21 cellular contexts compared by ENCODE assay signal in the genomic region with DNA sequence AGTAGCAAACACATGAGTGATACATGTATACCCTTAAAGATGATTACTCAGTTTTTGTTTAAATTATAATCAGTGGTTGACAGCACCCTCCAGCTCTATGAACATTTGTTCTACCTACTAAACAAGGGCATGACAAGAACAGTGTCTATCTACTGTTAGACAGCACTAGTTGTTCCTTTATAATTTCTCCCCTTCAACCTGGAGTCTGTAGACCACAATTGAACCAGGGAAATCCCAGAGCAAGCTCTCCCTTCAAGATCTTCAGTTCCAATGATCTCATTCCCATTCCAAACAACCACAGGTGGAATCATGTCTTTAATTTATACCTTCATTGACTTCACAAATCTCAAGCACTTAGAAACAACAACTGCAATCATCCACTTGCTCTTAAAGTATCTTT.
"Had no signal": no experiment of that assay in that cellular context is flagged by ENCODE, and none has a peak within 500 bp of the region (broad histone marks: within the 10 kb centered on the region; RNA-seq: fewer than 3 reads in every experiment).

No MANE protein-coding gene starts in this region.

- H3K27ac Mint-ChIP-seq: activated naive CD4-positive, alpha-beta T cell treated with anti-CD3 and anti-CD28 coated beads for 36 hours; activated naive CD8-positive, alpha-beta T cell treated with anti-CD3 and anti-CD28 coated beads, Interleukin-2, amount 50 U/mL, for 24 hours; activated T-helper 17 cell treated with anti-CD3 and anti-CD28 coated beads, Interleukin-2, amount 50 U/mL, for 72 hours; T-helper 17 cell had no signal

- H3K4me1 Mint-ChIP-seq: activated naive CD8-positive, alpha-beta T cell treated with anti-CD3 and anti-CD28 coated beads, Interleukin-2, amount 50 U/mL, for 24 hours; activated T-helper 17 cell treated with anti-CD3 and anti-CD28 coated beads, Interleukin-2, amount 50 U/mL, for 72 hours; central memory CD8-positive, alpha-beta T cell; neural crest cell; T-helper 17 cell had no signal

- H3K4me3 ChIP-seq: body of pancreas, coronary artery, lower lobe of right lung, ovary, sigmoid colon, tibial artery had no signal

- H3K9me3 Mint-ChIP-seq: activated naive CD4-positive, alpha-beta T cell treated with anti-CD3 and anti-CD28 coated beads for 36 hours; activated naive CD8-positive, alpha-beta T cell treated with anti-CD3 and anti-CD28 coated beads, Interleukin-2, amount 50 U/mL, for 24 hours; activated T-helper 17 cell treated with anti-CD3 and anti-CD28 coated beads, Interleukin-2, amount 50 U/mL, for 72 hours; central memory CD8-positive, alpha-beta T cell had no signal

- H3K4me3 Mint-ChIP-seq: activated naive CD4-positive, alpha-beta T cell treated with anti-CD3 and anti-CD28 coated beads for 36 hours; activated naive CD8-positive, alpha-beta T cell treated with anti-CD3 and anti-CD28 coated beads, Interleukin-2, amount 50 U/mL, for 24 hours; activated T-helper 17 cell treated with anti-CD3 and anti-CD28 coated beads, Interleukin-2, amount 50 U/mL, for 72 hours; central memory CD8-positive, alpha-beta T cell; neural crest cell; T-helper 17 cell had no signal

- H3K27me3 ChIP-seq: body of pancreas, ovary, sigmoid colon, tibial artery had no signal

- H3K9me3 ChIP-seq: body of pancreas, lower lobe of right lung, ovary, sigmoid colon, tibial artery had no signal

- DNase-seq: activated CD4-positive, alpha-beta T cell treated with anti-CD3 and anti-CD28 coated beads, Interleukin-2, amount 50 U/mL, for 48 hours; activated naive CD4-positive, alpha-beta T cell treated with anti-CD3 and anti-CD28 coated beads for 36 hours; activated naive CD8-positive, alpha-beta T cell treated with anti-CD3 and anti-CD28 coated beads, Interleukin-2, amount 50 U/mL, for 24 hours; body of pancreas; glutamatergic neuron; left cardiac atrium; lower lobe of right lung; midbrain; ovary; sigmoid colon; stimulated activated CD4-positive, alpha-beta T cell treated with anti-CD3 and anti-CD28 coated beads, Interleukin-12 subunit alpha, Interleukin-12 subunit beta, amount 100 ng/mL, for 4 hours; stimulated activated CD4-positive, alpha-beta T cell treated with anti-CD3 and anti-CD28 coated beads, Interleukin-2, amount 100 ng/mL, for 48 hours; stimulated activated naive CD4-positive, alpha-beta T cell; T-helper 17 cell; tibial artery; WERI-Rb-1 had no signal

- H3K27me3 Mint-ChIP-seq: activated T-helper 17 cell treated with anti-CD3 and anti-CD28 coated beads, Interleukin-2, amount 50 U/mL, for 72 hours; central memory CD8-positive, alpha-beta T cell; T-helper 17 cell had no signal

- H3K27ac ChIP-seq: body of pancreas, coronary artery, lower lobe of right lung, ovary, sigmoid colon, tibial artery, WERI-Rb-1 had no signal

- ATAC-seq: activated naive CD8-positive, alpha-beta T cell treated with anti-CD3 and anti-CD28 coated beads, Interleukin-2, amount 50 U/mL, for 24 hours; activated T-helper 17 cell treated with anti-CD3 and anti-CD28 coated beads, Interleukin-2, amount 50 U/mL, for 72 hours; body of pancreas; esophagus mucosa; left cardiac atrium; lower lobe of right lung; T-helper 17 cell had no signal
